Comparison of ENCODE assay signal across 8 cellular contexts in the genomic region with DNA sequence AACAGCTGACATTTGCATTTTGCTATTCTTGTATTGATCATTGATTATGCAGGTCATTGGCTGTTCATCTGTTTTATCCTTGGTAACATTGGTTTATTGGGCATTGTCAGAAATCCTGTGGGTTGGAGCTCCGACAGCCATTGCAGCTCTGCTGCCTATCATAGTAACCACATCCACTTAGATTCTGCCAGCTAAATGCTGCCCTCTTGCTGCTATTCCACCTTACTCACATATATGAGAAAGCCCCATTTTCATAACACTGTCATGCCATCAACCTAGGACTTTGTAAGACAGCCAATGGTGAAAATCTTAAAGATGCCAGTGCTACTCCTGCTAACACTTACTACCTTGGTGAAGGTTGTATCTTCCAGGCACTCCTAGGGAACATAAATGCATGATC.
DNase-seq lines count a peak whose midpoint lies in the region; ATAC-seq and TF ChIP-seq lines count a peak whose summit lies in the region.

No MANE protein-coding gene starts in this region.

- no peaks in the 10 kb centered on the region for H3K36me3 Mint-ChIP-seq in Calu3 (ENCODE audit: insufficient read depth, unreplicated experiment)

- H3K36me3 ChIP-seq in RWPE2 (ENCODE audit: low read depth), result no peaks in the 10 kb centered on the region
- no peaks in the 10 kb centered on the region for H3K36me3 ChIP-seq in kidney epithelial cell (ENCODE audit: control insufficient read depth, insufficient read depth, low read length)

- CTCF ChIA-PET in Calu3 (lab: Charles Lee), result interaction anchor here (0.7 to 1.4 kb wide), 7 partner anchors 12 to 201 kb away, joined by 3 to 6 read pairs (median 4); no protein-coding TSS in a partner anchor

- H3K27me3 ChIP-seq in RWPE2 (ENCODE audit: insufficient read depth, poor library complexity, severe bottlenecking) (no peaks in the 10 kb centered on the region), kidney epithelial cell (ENCODE audit: control insufficient read depth, insufficient read depth, low read length) (peaks cover 2% of the 10 kb centered on the region)

- DNase-seq in Calu3 (peak; percentile 8), RWPE2 (ENCODE audit: low spot score) (no peak), kidney epithelial cell (ENCODE audit: low read depth) (no peak), islet precursor cell (no peak), hippocampal formation (lab: John Stamatoyannopoulos, UW) (no peak), SKM-1 treated with dmso at 0.1 percent for 144 hours (lab: John Stamatoyannopoulos, UW; ENCODE audit: unreplicated experiment) (no peak)

- H3K4me3 ChIP-seq in RWPE2 (ENCODE audit: severe bottlenecking) (no peak overlapping the region), kidney epithelial cell (ENCODE audit: low read depth, low read length) (no peak overlapping the region)

- no peak overlapping the region for H3K27ac Mint-ChIP-seq in Calu3 (ENCODE audit: unreplicated experiment)

- intact Hi-C loops in Calu3 (cut with micrococcal nuclease; ENCODE audit: unreplicated experiment), result no loop called here

- no TSS peak for BruUV-seq in Calu3 (replicated peaks; lab: Mats Ljungman, UMichigan)

- ATAC-seq in GM19324 (IDR thresholded peaks at IDR 0.05; ENCODE audit: low FRiP score, unreplicated experiment) (peak; percentile 59), RWPE2 (ENCODE audit: low read depth) (peak; percentile 66; the same call in 1 of the 3 replicates), GM18858 (IDR thresholded peaks at IDR 0.05; ENCODE audit: unreplicated experiment) (no peak)

- no peak for TF ChIP-seq CTCF in Calu3 (IDR thresholded peaks at IDR 0.05; ENCODE audit: unreplicated experiment)
- peak; percentile 44 for TF ChIP-seq CTCF in RWPE2 (IDR thresholded peaks at IDR 0.05; ENCODE audit: poor library complexity, severe bottlenecking)
- peak; percentile 50 for TF ChIP-seq CTCF in kidney epithelial cell (IDR thresholded peaks at IDR 0.05; ENCODE audit: insufficient read depth, low read length, poor library complexity, severe bottlenecking)

- H3K27me3 Mint-ChIP-seq in Calu3 (ENCODE audit: unreplicated experiment), result peaks cover 57% of the 10 kb centered on the region

- H3K4me3 Mint-ChIP-seq in Calu3 (ENCODE audit: low read depth, unreplicated experiment), result no peak overlapping the region

- H3K4me1 ChIP-seq in RWPE2 (ENCODE audit: insufficient read depth, poor library complexity, severe bottlenecking), result no peaks in the 10 kb centered on the region

- no peaks in the 10 kb centered on the region for H3K9me3 Mint-ChIP-seq in Calu3 (ENCODE audit: low read depth, unreplicated experiment)

- no peaks in the 10 kb centered on the region for H3K9me3 ChIP-seq in RWPE2 (ENCODE audit: severe bottlenecking)

- no peak overlapping the region for H3K27ac ChIP-seq in RWPE2 (ENCODE audit: poor library complexity, severe bottlenecking)

- H3K4me1 Mint-ChIP-seq in Calu3 (ENCODE audit: low read depth, unreplicated experiment), result no peaks in the 10 kb centered on the region
